Comparison of ENCODE assay signal across 27 cellular contexts in the genomic region with DNA sequence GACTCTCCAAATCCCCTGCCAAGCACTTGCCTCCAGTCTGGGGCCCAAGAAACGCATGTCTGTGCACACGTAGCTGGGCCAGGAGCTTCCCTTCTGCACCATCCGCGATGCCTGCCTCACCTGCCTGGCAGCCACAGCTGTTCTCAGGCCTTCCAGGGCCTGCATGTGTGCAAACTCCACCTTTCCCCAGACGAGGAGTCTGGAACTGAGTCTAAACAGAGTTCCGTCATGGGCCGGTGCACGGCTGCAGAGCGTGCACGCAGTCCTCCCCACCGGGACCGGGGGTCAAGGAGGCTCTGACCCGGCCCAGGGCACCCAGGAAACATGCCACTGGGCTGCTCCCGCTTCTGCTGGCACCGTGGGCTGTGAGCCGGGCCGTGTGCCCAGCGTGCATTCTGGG.
"Had no signal": no experiment of that assay in that cellular context is flagged by ENCODE, and none has a peak within 500 bp of the region (broad histone marks: within the 10 kb centered on the region; RNA-seq: fewer than 3 reads in every experiment).

No MANE protein-coding gene starts in this region.

- H3K27me3 ChIP-seq: body of pancreas, colonic mucosa, hepatocyte, uterus had no signal

- ATAC-seq: activated CD8-positive, alpha-beta T cell treated with anti-CD3 and anti-CD28 coated beads for 36 hours; activated naive CD4-positive, alpha-beta T cell treated with anti-CD3 and anti-CD28 coated beads, Interleukin-2, amount 50 U/mL, for 72 hours; activated T-cell treated with anti-CD3 and anti-CD28 coated beads, Interleukin-2, amount 50 U/mL, for 72 hours; body of pancreas; effector memory CD8-positive, alpha-beta T cell; gastroesophageal sphincter; left cardiac atrium; naive thymus-derived CD8-positive, alpha-beta T cell; stimulated activated naive CD8-positive, alpha-beta T cell treated with anti-CD3 and anti-CD28 coated beads, Interleukin-15, Interleukin-2, amounts not matched to agents 100 U/mL and 50 U/mL, for 24 hours had no signal

- DNase-seq: activated CD4-positive, alpha-beta T cell treated with anti-CD3 and anti-CD28 coated beads, Interleukin-2, amount 10 ng/mL, durations not matched to agents 24 days and 14 days; activated CD4-positive, CD25-positive, alpha-beta regulatory T cell treated with anti-CD3 and anti-CD28 coated beads, Interleukin-2, amount 50 U/mL, for 72 hours; activated CD8-positive, alpha-beta T cell treated with anti-CD3 and anti-CD28 coated beads for 36 hours; activated naive CD4-positive, alpha-beta T cell; activated T-cell treated with anti-CD3 and anti-CD28 coated beads for 4 hours; activated T-cell treated with anti-CD3 and anti-CD28 coated beads, Interleukin-2, amount 50 U/mL, for 72 hours; body of pancreas; colonic mucosa; effector memory CD8-positive, alpha-beta T cell; left cardiac atrium; retina; sigmoid colon; small intestine; stimulated activated naive CD8-positive, alpha-beta T cell treated with anti-CD3 and anti-CD28 coated beads, Interleukin-15, Interleukin-2, amounts not matched to agents 100 U/mL and 50 U/mL, for 24 hours; T-helper 2 cell; trophoblast cell; uterus had no signal

- H3K27ac Mint-ChIP-seq: activated CD4-positive, alpha-beta T cell treated with anti-CD3 and anti-CD28 coated beads, Interleukin-2, amount 10 ng/mL, durations not matched to agents 24 days and 14 days; activated CD8-positive, alpha-beta T cell treated with anti-CD3 and anti-CD28 coated beads for 36 hours; activated naive CD4-positive, alpha-beta T cell treated with anti-CD3 and anti-CD28 coated beads, Interleukin-2, amount 50 U/mL, for 72 hours; activated T-cell treated with anti-CD3 and anti-CD28 coated beads, Interleukin-2, amount 50 U/mL, for 72 hours; effector memory CD8-positive, alpha-beta T cell; memory B cell had no signal

- H3K36me3 Mint-ChIP-seq: activated naive CD4-positive, alpha-beta T cell treated with anti-CD3 and anti-CD28 coated beads, Interleukin-2, amount 50 U/mL, for 72 hours had no signal

- H3K27ac ChIP-seq: adrenal gland, body of pancreas, colonic mucosa, dorsolateral prefrontal cortex, gastroesophageal sphincter, hepatocyte, prostate gland, sigmoid colon, thoracic aorta, uterus had no signal

- H3K9me3 ChIP-seq: adrenal gland, body of pancreas, colonic mucosa, gastroesophageal sphincter, prostate gland, sigmoid colon, thoracic aorta, uterus had no signal

- H3K9me3 Mint-ChIP-seq: activated CD4-positive, alpha-beta T cell treated with anti-CD3 and anti-CD28 coated beads, Interleukin-2, amount 10 ng/mL, durations not matched to agents 24 days and 14 days; activated CD8-positive, alpha-beta T cell treated with anti-CD3 and anti-CD28 coated beads for 36 hours had no signal

- H3K4me3 ChIP-seq: adrenal gland, body of pancreas, colonic mucosa, dorsolateral prefrontal cortex, gastroesophageal sphincter, hepatocyte, prostate gland, sigmoid colon, thoracic aorta, uterus had no signal

- H3K4me3 Mint-ChIP-seq: activated CD4-positive, alpha-beta T cell treated with anti-CD3 and anti-CD28 coated beads, Interleukin-2, amount 10 ng/mL, durations not matched to agents 24 days and 14 days; activated CD8-positive, alpha-beta T cell treated with anti-CD3 and anti-CD28 coated beads for 36 hours; activated T-cell treated with anti-CD3 and anti-CD28 coated beads, Interleukin-2, amount 50 U/mL, for 72 hours; effector memory CD8-positive, alpha-beta T cell; memory B cell; naive thymus-derived CD8-positive, alpha-beta T cell; neural crest cell had no signal

- H3K27me3 Mint-ChIP-seq: activated CD4-positive, alpha-beta T cell treated with anti-CD3 and anti-CD28 coated beads, Interleukin-2, amount 10 ng/mL, durations not matched to agents 24 days and 14 days had no signal

- H3K4me2 ChIP-seq: hepatocyte had no signal

- H3K4me1 ChIP-seq: adrenal gland, body of pancreas, colonic mucosa, gastroesophageal sphincter, prostate gland, sigmoid colon, uterus had no signal

- H3K36me3 ChIP-seq: adrenal gland, colonic mucosa, gastroesophageal sphincter, prostate gland, sigmoid colon, thoracic aorta, uterus had no signal

- H3K4me1 Mint-ChIP-seq: activated CD4-positive, alpha-beta T cell treated with anti-CD3 and anti-CD28 coated beads, Interleukin-2, amount 10 ng/mL, durations not matched to agents 24 days and 14 days; memory B cell had no signal
